8 cellular contexts compared by ENCODE assay signal in the genomic region with DNA sequence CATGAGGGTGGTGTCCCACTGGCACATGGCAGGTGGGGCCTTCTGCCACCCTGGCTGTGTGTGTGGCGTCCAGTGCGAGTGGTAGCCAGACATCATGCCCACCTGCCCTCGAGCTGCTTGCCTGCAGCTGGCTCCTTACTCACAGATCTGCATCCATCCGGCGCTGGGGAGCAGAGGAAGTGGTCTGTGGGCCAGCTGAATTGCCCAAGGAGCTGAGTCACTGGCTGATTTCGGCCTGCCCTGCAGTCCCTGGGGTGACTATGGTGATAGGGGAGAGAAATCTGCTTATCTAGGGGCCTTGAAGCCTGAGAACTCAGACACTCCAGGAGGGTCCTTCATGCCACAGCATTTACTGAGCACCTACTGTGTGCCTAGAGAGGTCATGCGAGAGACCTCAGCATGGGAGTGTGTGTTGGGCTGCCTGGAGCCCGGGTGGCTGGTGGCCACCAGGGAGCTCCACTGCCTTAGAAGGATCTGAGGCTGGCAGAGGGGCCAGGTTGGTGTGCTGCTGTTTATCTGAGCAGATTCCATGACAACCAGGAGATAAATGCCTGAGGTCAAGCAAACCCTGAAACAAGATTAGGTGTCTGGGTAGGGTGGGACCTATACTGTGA. TPM values are rescaled to one million over a fixed set of nuclear protein-coding genes. Genes with fewer than 3 reads are reported as not detected.
DNase-seq lines count a peak whose midpoint lies in the region; ATAC-seq and TF ChIP-seq lines count a peak whose summit lies in the region.

No MANE protein-coding gene starts in this region.

- no peaks in the 10 kb centered on the region for H3K9me3 ChIP-seq in neuronal stem cell (replicated peaks in 1 of 2; ENCODE audit: control insufficient read depth in 2 of 2, insufficient read depth in 1 of 2, low read depth in 1 of 2, low read length in 2 of 2)

- H2BK5ac ChIP-seq in neuronal stem cell (ENCODE audit: low read length): no peak overlapping the region

- no peak overlapping the region for H3K4me3 ChIP-seq in neuronal stem cell (ENCODE audit: low read length in 2 of 2)

- no peaks in the 10 kb centered on the region for H3K36me3 ChIP-seq in neuronal stem cell (replicated peaks in 1 of 2; ENCODE audit: control insufficient read depth in 2 of 2, insufficient read depth in 2 of 2, low read length in 2 of 2)

- H2BK15ac ChIP-seq in neuronal stem cell (ENCODE audit: low read length): no peak overlapping the region

- no peak overlapping the region for H2AFZ ChIP-seq in neuronal stem cell (ENCODE audit: low read length)

- H3K18ac ChIP-seq in neuronal stem cell (ENCODE audit: low read length): peak overlapping the region; percentile 61

- no peak overlapping the region for H3K4ac ChIP-seq in neuronal stem cell (ENCODE audit: low read length)

- H3K23ac ChIP-seq in neuronal stem cell (ENCODE audit: low read depth, low read length, poor library complexity): peak overlapping the region; percentile 27

- no peak overlapping the region for H3K4me2 ChIP-seq in neuronal stem cell (ENCODE audit: insufficient read depth, low read length, poor library complexity, severe bottlenecking)

- H2AK5ac ChIP-seq in neuronal stem cell (ENCODE audit: low read depth, low read length): peak overlapping the region; percentile 22

- H3K79me1 ChIP-seq in neuronal stem cell (ENCODE audit: low read depth, low read length): no peaks in the 10 kb centered on the region

- no peaks in the 10 kb centered on the region for H3K27me3 ChIP-seq in neuronal stem cell (ENCODE audit: control insufficient read depth in 3 of 3, insufficient read depth in 3 of 3, low read depth in 1 of 3, low read length in 3 of 3)

- peak; percentile 55 for TF ChIP-seq POLR2A in GM15510 (IDR thresholded peaks at IDR 0.05; ENCODE audit: borderline replicate concordance, extremely low read depth, insufficient read length)

- no peak overlapping the region for H4K91ac ChIP-seq in neuronal stem cell (ENCODE audit: low read depth, low read length, poor library complexity)

- H4K8ac ChIP-seq in neuronal stem cell (ENCODE audit: low read depth, low read length): no peak overlapping the region

- H3K27ac ChIP-seq in neuronal stem cell (replicated peaks; ENCODE audit: low read length): no peak overlapping the region

- DNase-seq in NOMO-1 treated with dmso at 0.1 percent for 144 hours (lab: John Stamatoyannopoulos, UW; ENCODE audit: unreplicated experiment) (peak; percentile 95), fibroblast of gingiva (ENCODE audit: low read depth) (peak; percentile 88), neuronal stem cell (ENCODE audit: low spot score) (no peak), midbrain (lab: John Stamatoyannopoulos, UW) (no peak), NCI-H2171 (lab: John Stamatoyannopoulos, UW) (no peak)
- DNase-seq in activated CD8-positive, alpha-beta memory T cell treated with anti-CD3 and anti-CD28 coated beads, Interleukin-2, amount 50 U/mL, for 48 hours: peak; percentile 88

- H2BK12ac ChIP-seq in neuronal stem cell (ENCODE audit: low read length): no peak overlapping the region

- WGBS in neuronal stem cell (ENCODE audit: extremely low coverage in 2 of 2, insufficient read length in 2 of 2, insufficient replicate concordance in 1 of 2), 2 donors: no CpG with 5 or more reads among the region's 8 CpGs

- no peak overlapping the region for H2BK120ac ChIP-seq in neuronal stem cell (ENCODE audit: low read depth, low read length)

- peaks cover 0 to 5% of the 10 kb centered on the region in 2 donors for H3K4me1 ChIP-seq in neuronal stem cell (ENCODE audit: control insufficient read depth in 2 of 2, insufficient read depth in 1 of 2, low read depth in 1 of 2, low read length in 2 of 2)

- ATAC-seq in HG02763 (IDR thresholded peaks at IDR 0.05; ENCODE audit: unreplicated experiment): peak; percentile 41

- H3K9ac ChIP-seq in neuronal stem cell (ENCODE audit: low read depth, low read length, poor library complexity): no peak overlapping the region

- H3K14ac ChIP-seq in neuronal stem cell (ENCODE audit: low read length): no peak overlapping the region

RNA-seq across cellular contexts. Expression of gene SLC22A5, which starts 57.1 kb away (rescaled TPM):
- polyA plus RNA-seq in neuronal stem cell (2013, experiment 1 of 2): 2.5 TPM
- polyA plus RNA-seq in neuronal stem cell (2013, experiment 2 of 2): 1.9 TPM

Comparison
In these comparisons a context has a peak if more than half of its experiments do, and no peak if none do; other contexts are left out.
1. DNase-seq: peak in NOMO-1 treated with dmso at 0.1 percent for 144 hours (single experiment), activated CD8-positive, alpha-beta memory T cell treated with anti-CD3 and anti-CD28 coated beads, Interleukin-2, amount 50 U/mL, for 48 hours (single experiment) and fibroblast of gingiva (single experiment); none in neuronal stem cell (single experiment), midbrain (single experiment) and NCI-H2171 (single experiment).